Comparison of ENCODE assay signal across 18 cellular contexts in genomic region chr14:68167717-68168087, GRCh38.
"Had no signal": no experiment of that assay in that cellular context is flagged by ENCODE, and none has a peak within 500 bp of the region (broad histone marks: within the 10 kb centered on the region; RNA-seq: fewer than 3 reads in every experiment).

No MANE protein-coding gene starts in this region.

- FAIRE-seq: endometrium, frontal cortex, keratinocyte had no signal

- ATAC-seq: activated CD8-positive, alpha-beta T cell treated with anti-CD3 and anti-CD28 coated beads, Interleukin-2, amount 10 ng/mL, durations not matched to agents 7 days and 5 days; left lobe of liver had no signal

- H3K27me3 Mint-ChIP-seq: activated CD4-positive, alpha-beta T cell treated with anti-CD3 and anti-CD28 coated beads, Interleukin-2, amount 10 ng/mL, durations not matched to agents 7 days and 5 days; activated naive CD4-positive, alpha-beta T cell treated with anti-CD3 and anti-CD28 coated beads, Interleukin-2, amount 10 ng/mL, durations not matched to agents 7 days and 5 days; activated T-cell treated with anti-CD3 and anti-CD28 coated beads, Interleukin-2, amount 50 U/mL, for 24 hours; naive B cell; stimulated activated naive B cell treated with anti-CD40 and anti-IgM and Interleukin-4, amounts not matched to agents 10 μg/mL and 1 μg/mL and 100 μg/mL, for 72 hours had no signal

- H3K27ac Mint-ChIP-seq: activated CD4-positive, alpha-beta T cell treated with anti-CD3 and anti-CD28 coated beads, Interleukin-2, amount 10 ng/mL, durations not matched to agents 7 days and 5 days; activated CD8-positive, alpha-beta T cell treated with anti-CD3 and anti-CD28 coated beads, Interleukin-2, amount 10 ng/mL, durations not matched to agents 7 days and 5 days; activated naive CD4-positive, alpha-beta T cell treated with anti-CD3 and anti-CD28 coated beads, Interleukin-2, amount 10 ng/mL, durations not matched to agents 7 days and 5 days; activated T-cell treated with anti-CD3 and anti-CD28 coated beads, Interleukin-2, amount 50 U/mL, for 24 hours; activated T-helper 2 cell treated with anti-CD3 and anti-CD28 coated beads, Interferon-gamma antibody, Interleukin-2, Interleukin-4, amounts not matched to agents 10 μg/mL and 5 μg/mL and 100 μg/mL, durations not matched to agents 14 hours and 24 hours and 36 hours; naive B cell; stimulated activated naive B cell treated with anti-CD40 and anti-IgM and Interleukin-4, amounts not matched to agents 10 μg/mL and 1 μg/mL and 100 μg/mL, for 72 hours; T-helper 1 cell treated with Interleukin-12 subunit alpha and Interleukin-12 subunit beta and Interleukin-4 antibody, amounts not matched to agents 30 μg/mL and 1 μg/mL, for 36 hours had no signal

- H3K36me3 Mint-ChIP-seq: activated naive CD4-positive, alpha-beta T cell treated with anti-CD3 and anti-CD28 coated beads, Interleukin-2, amount 10 ng/mL, durations not matched to agents 7 days and 5 days; naive B cell had no signal

- DNase-seq: activated CD4-positive, alpha-beta T cell treated with anti-CD3 and anti-CD28 coated beads, Interleukin-2, amount 10 ng/mL, durations not matched to agents 7 days and 5 days; activated CD8-positive, alpha-beta T cell treated with anti-CD3 and anti-CD28 coated beads, Interleukin-2, amount 10 ng/mL, durations not matched to agents 7 days and 5 days; activated naive CD4-positive, alpha-beta T cell treated with anti-CD3 and anti-CD28 coated beads, Interleukin-2, amount 10 ng/mL, durations not matched to agents 7 days and 5 days; activated T-cell treated with anti-CD3 and anti-CD28 coated beads, Interleukin-2, amount 50 U/mL, for 24 hours; aorta; brain microvascular endothelial cell; central memory CD4-positive, alpha-beta T cell; erythroblast; naive B cell; stimulated activated naive B cell treated with anti-CD40 and anti-IgM and Interleukin-4, amounts not matched to agents 10 μg/mL and 1 μg/mL and 100 μg/mL, for 72 hours; thyroid gland had no signal

- H3K9me3 Mint-ChIP-seq: activated CD4-positive, alpha-beta T cell treated with anti-CD3 and anti-CD28 coated beads, Interleukin-2, amount 10 ng/mL, durations not matched to agents 7 days and 5 days; activated naive CD4-positive, alpha-beta T cell treated with anti-CD3 and anti-CD28 coated beads, Interleukin-2, amount 10 ng/mL, durations not matched to agents 7 days and 5 days; activated T-cell treated with anti-CD3 and anti-CD28 coated beads, Interleukin-2, amount 50 U/mL, for 24 hours; activated T-helper 2 cell treated with anti-CD3 and anti-CD28 coated beads, Interferon-gamma antibody, Interleukin-2, Interleukin-4, amounts not matched to agents 10 μg/mL and 5 μg/mL and 100 μg/mL, durations not matched to agents 14 hours and 24 hours and 36 hours; naive B cell; stimulated activated naive B cell treated with anti-CD40 and anti-IgM and Interleukin-4, amounts not matched to agents 10 μg/mL and 1 μg/mL and 100 μg/mL, for 72 hours; T-helper 1 cell treated with Interleukin-12 subunit alpha and Interleukin-12 subunit beta and Interleukin-4 antibody, amounts not matched to agents 30 μg/mL and 1 μg/mL, for 36 hours had no signal

- H3K27ac ChIP-seq: brain microvascular endothelial cell, thyroid gland had no signal

- H3K27me3 ChIP-seq: brain microvascular endothelial cell, thyroid gland had no signal

- H3K4me3 Mint-ChIP-seq: activated CD4-positive, alpha-beta T cell treated with anti-CD3 and anti-CD28 coated beads, Interleukin-2, amount 10 ng/mL, durations not matched to agents 7 days and 5 days; activated CD8-positive, alpha-beta T cell treated with anti-CD3 and anti-CD28 coated beads, Interleukin-2, amount 10 ng/mL, durations not matched to agents 7 days and 5 days; activated naive CD4-positive, alpha-beta T cell treated with anti-CD3 and anti-CD28 coated beads, Interleukin-2, amount 10 ng/mL, durations not matched to agents 7 days and 5 days; activated T-cell treated with anti-CD3 and anti-CD28 coated beads, Interleukin-2, amount 50 U/mL, for 24 hours; naive B cell; stimulated activated naive B cell treated with anti-CD40 and anti-IgM and Interleukin-4, amounts not matched to agents 10 μg/mL and 1 μg/mL and 100 μg/mL, for 72 hours; T-helper 1 cell treated with Interleukin-12 subunit alpha and Interleukin-12 subunit beta and Interleukin-4 antibody, amounts not matched to agents 30 μg/mL and 1 μg/mL, for 36 hours had no signal

- H3K4me1 Mint-ChIP-seq: activated CD4-positive, alpha-beta T cell treated with anti-CD3 and anti-CD28 coated beads, Interleukin-2, amount 10 ng/mL, durations not matched to agents 7 days and 5 days; activated naive CD4-positive, alpha-beta T cell treated with anti-CD3 and anti-CD28 coated beads, Interleukin-2, amount 10 ng/mL, durations not matched to agents 7 days and 5 days; naive B cell had no signal

- H3K4me3 ChIP-seq: lung, thyroid gland had no signal

- H3K36me3 ChIP-seq: brain microvascular endothelial cell, thyroid gland had no signal

- H3K9me3 ChIP-seq: thyroid gland had no signal
